ENCODE assay signal across 23 cellular contexts in the genomic region with DNA sequence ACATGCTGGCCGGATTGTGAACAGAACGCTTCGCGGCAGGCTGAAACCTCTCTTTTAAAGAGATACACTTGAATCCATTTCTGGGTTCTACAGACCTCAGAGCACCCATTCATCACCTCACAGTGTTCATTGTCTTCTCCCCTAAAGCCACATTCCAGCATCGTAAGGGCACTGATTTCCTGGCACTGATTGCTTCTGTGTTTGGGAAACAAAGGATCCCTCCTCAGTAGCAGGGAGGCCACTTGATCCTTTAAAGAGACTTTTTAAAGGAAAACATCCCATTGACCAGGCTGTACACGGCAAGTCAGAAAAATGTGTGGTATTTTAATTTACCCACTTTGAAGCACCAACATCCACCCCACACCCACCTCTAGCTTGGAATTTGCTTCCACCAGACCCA.
"Had no signal": no experiment of that assay in that cellular context is flagged by ENCODE, and none has a peak within 500 bp of the region (broad histone marks: within the 10 kb centered on the region; RNA-seq: fewer than 3 reads in every experiment).

No MANE protein-coding gene starts in this region.

- H3K4me1 ChIP-seq: colonic mucosa, gastrocnemius medialis, uterus had no signal

- H3K9me3 Mint-ChIP-seq: activated naive CD8-positive, alpha-beta T cell treated with anti-CD3 and anti-CD28 coated beads for 36 hours; activated T-cell treated with anti-CD3 and anti-CD28 coated beads, Interleukin-2, amount 50 U/mL, for 4 hours; central memory CD8-positive, alpha-beta T cell; stimulated activated naive CD8-positive, alpha-beta T cell treated with anti-CD3 and anti-CD28 coated beads, Interleukin-15, Interleukin-2, amounts not matched to agents 100 ng/mL and 50 ng/mL, for 24 hours; T-helper 1 cell treated with Interleukin-12 subunit alpha and Interleukin-12 subunit beta and Interleukin-4 antibody, amounts not matched to agents 30 μg/mL and 1 μg/mL, for 36 hours had no signal

- H3K36me3 ChIP-seq: breast epithelium, colonic mucosa, esophagus squamous epithelium, gastrocnemius medialis, tibial artery, uterus had no signal

- H3K4me3 ChIP-seq: breast epithelium, colonic mucosa, esophagus squamous epithelium, gastrocnemius medialis, tibial artery, uterus had no signal

- H3K9me3 ChIP-seq: breast epithelium, colonic mucosa, esophagus squamous epithelium, gastrocnemius medialis, uterus had no signal

- H3K27ac Mint-ChIP-seq: activated naive CD8-positive, alpha-beta T cell treated with anti-CD3 and anti-CD28 coated beads for 36 hours; stimulated activated naive CD8-positive, alpha-beta T cell treated with anti-CD3 and anti-CD28 coated beads, Interleukin-15, Interleukin-2, amounts not matched to agents 100 ng/mL and 50 ng/mL, for 24 hours; T-helper 1 cell treated with Interleukin-12 subunit alpha and Interleukin-12 subunit beta and Interleukin-4 antibody, amounts not matched to agents 30 μg/mL and 1 μg/mL, for 36 hours had no signal

- H3K4me3 Mint-ChIP-seq: activated naive CD8-positive, alpha-beta T cell treated with anti-CD3 and anti-CD28 coated beads for 36 hours; activated T-cell treated with anti-CD3 and anti-CD28 coated beads, Interleukin-2, amount 50 U/mL, for 4 hours; central memory CD8-positive, alpha-beta T cell; nephron; stimulated activated naive CD8-positive, alpha-beta T cell treated with anti-CD3 and anti-CD28 coated beads, Interleukin-15, Interleukin-2, amounts not matched to agents 100 ng/mL and 50 ng/mL, for 24 hours; T-helper 1 cell treated with Interleukin-12 subunit alpha and Interleukin-12 subunit beta and Interleukin-4 antibody, amounts not matched to agents 30 μg/mL and 1 μg/mL, for 36 hours had no signal

- H3K4me1 Mint-ChIP-seq: activated naive CD8-positive, alpha-beta T cell treated with anti-CD3 and anti-CD28 coated beads for 36 hours; central memory CD8-positive, alpha-beta T cell had no signal

- H3K36me3 Mint-ChIP-seq: activated naive CD8-positive, alpha-beta T cell treated with anti-CD3 and anti-CD28 coated beads for 36 hours had no signal

- H3K27me3 Mint-ChIP-seq: activated naive CD8-positive, alpha-beta T cell treated with anti-CD3 and anti-CD28 coated beads for 36 hours had no signal

- ATAC-seq: activated T-cell treated with anti-CD3 and anti-CD28 coated beads, Interleukin-2, amount 50 U/mL, for 4 hours; gastrocnemius medialis; left colon had no signal

- H3K27me3 ChIP-seq: breast epithelium, colonic mucosa, esophagus squamous epithelium, uterus had no signal

- DNase-seq: activated CD4-positive, alpha-beta T cell treated with anti-CD3 and anti-CD28 coated beads for 4 hours; activated CD4-positive, alpha-beta T cell treated with anti-CD3 and anti-CD28 coated beads, Interleukin-2, amount 50 U/mL, for 48 hours; activated CD4-positive, CD25-positive, alpha-beta regulatory T cell; activated CD8-positive, alpha-beta memory T cell treated with anti-CD3 and anti-CD28 coated beads, Interleukin-2, amount 50 U/mL, for 48 hours; activated naive CD4-positive, alpha-beta T cell treated with Interleukin-2 at 50 U/mL for 16 hours; activated naive CD8-positive, alpha-beta T cell treated with anti-CD3 and anti-CD28 coated beads for 36 hours; activated T-cell treated with anti-CD3 and anti-CD28 coated beads, Interleukin-2, amount 50 U/mL, for 4 hours; colonic mucosa; dorsolateral prefrontal cortex; esophagus squamous epithelium; gastrocnemius medialis; left colon; mesenchymal stem cell; stimulated activated CD4-positive, alpha-beta T cell treated with anti-CD3 and anti-CD28 coated beads, Interleukin-2, amount 100 ng/mL, for 48 hours; stimulated activated CD8-positive, alpha-beta memory T cell treated with anti-CD3 and anti-CD28 coated beads, Interleukin-4, amount 100 ng/mL, for 48 hours; substantia nigra; tibial artery; uterus had no signal

- H3K27ac ChIP-seq: breast epithelium, colonic mucosa, esophagus squamous epithelium, gastrocnemius medialis, tibial artery, uterus had no signal
